In genomic region chr5:133328800-133329199, GRCh38 we compare ENCODE assay signal across 1 cellular context.
TF ChIP-seq lines count a peak whose summit lies in the region.

No MANE protein-coding gene starts in this region.

TF ChIP-seq in H1, 55 proteins besides CTCF, POLR2A, EP300 and RAD21 (continued from another document):
- no peak for TF ChIP-seq CHD2 (IDR thresholded peaks at IDR 0.05; ENCODE audit: low read length)
- no peak for TF ChIP-seq MAFK (IDR thresholded peaks at IDR 0.05; ENCODE audit: low read depth, low read length)
- no peak for TF ChIP-seq CBX5 (IDR thresholded peaks at IDR 0.05; ENCODE audit: low read depth, low read length)
- no peak for TF ChIP-seq EZH2 (IDR thresholded peaks at IDR 0.05; ENCODE audit: low read depth, low read length, severe bottlenecking)
- no peak for TF ChIP-seq TBP (IDR thresholded peaks at IDR 0.05; ENCODE audit: low read depth, low read length)
